ENCODE assay signal across 7 cellular contexts in genomic region chr12:66279127-66279712, GRCh38. TPM values are rescaled to one million over a fixed set of nuclear protein-coding genes. Genes with fewer than 3 reads are reported as not detected.
DNase-seq lines count a peak whose midpoint lies in the region; ATAC-seq and TF ChIP-seq lines count a peak whose summit lies in the region.

No MANE protein-coding gene starts in this region.

- H3K27me3 Mint-ChIP-seq in activated CD4-positive, alpha-beta T cell treated with anti-CD3 and anti-CD28 coated beads, Interleukin-2, amount 10 ng/mL, durations not matched to agents 7 days and 5 days: no peaks in the 10 kb centered on the region

- peaks cover 17% of the 10 kb centered on the region for H3K36me3 Mint-ChIP-seq in activated CD4-positive, alpha-beta T cell treated with anti-CD3 and anti-CD28 coated beads, Interleukin-2, amount 10 ng/mL, durations not matched to agents 7 days and 5 days (ENCODE audit: low read depth)

- TF ChIP-seq CTCF in upper lobe of right lung (IDR thresholded peaks at IDR 0.05): peak; percentile 52

- no peak overlapping the region for H3K4me3 Mint-ChIP-seq in activated CD4-positive, alpha-beta T cell treated with anti-CD3 and anti-CD28 coated beads, Interleukin-2, amount 10 ng/mL, durations not matched to agents 7 days and 5 days

- H3K4me3 ChIP-seq in upper lobe of right lung: no peak overlapping the region

- DNase-seq in ELF-1 (ENCODE audit: low read depth, low spot score) (peak; percentile 15), fibroblast of peridontal ligament (ENCODE audit: extremely low read depth) (peak; percentile 33), upper lobe of right lung (no peak)
- DNase-seq in activated CD4-positive, alpha-beta T cell treated with anti-CD3 and anti-CD28 coated beads, Interleukin-2, amount 10 ng/mL, durations not matched to agents 7 days and 5 days: peak; percentile 61

- peaks cover 15% of the 10 kb centered on the region for H3K9me3 Mint-ChIP-seq in activated CD4-positive, alpha-beta T cell treated with anti-CD3 and anti-CD28 coated beads, Interleukin-2, amount 10 ng/mL, durations not matched to agents 7 days and 5 days

- CTCF ChIA-PET in activated CD4-positive, alpha-beta T cell treated with anti-CD3 and anti-CD28 coated beads, Interleukin-2, amount 10 ng/mL, durations not matched to agents 7 days and 5 days (lab: Charles Lee): interaction anchor here (0.8 to 1.7 kb wide), 4 partner anchors 10 to 82 kb away, joined by 3 to 16 read pairs (median 6); no protein-coding TSS in a partner anchor

- intact Hi-C loops in upper lobe of right lung (cut with DNase I): no loop called here

- H3K27ac ChIP-seq in upper lobe of right lung: no peak overlapping the region

- peak; percentile 53 for ATAC-seq in upper lobe of right lung
- ATAC-seq in GM18870 (IDR thresholded peaks at IDR 0.05; ENCODE audit: unreplicated experiment): no peak
- ATAC-seq in GM21423 (IDR thresholded peaks at IDR 0.05; ENCODE audit: unreplicated experiment): no peak

- no peaks in the 10 kb centered on the region for H3K36me3 ChIP-seq in upper lobe of right lung

- no peaks in the 10 kb centered on the region for H3K27me3 ChIP-seq in upper lobe of right lung

- peaks cover 31% of the 10 kb centered on the region for H3K4me1 Mint-ChIP-seq in activated CD4-positive, alpha-beta T cell treated with anti-CD3 and anti-CD28 coated beads, Interleukin-2, amount 10 ng/mL, durations not matched to agents 7 days and 5 days

- H3K27ac Mint-ChIP-seq in activated CD4-positive, alpha-beta T cell treated with anti-CD3 and anti-CD28 coated beads, Interleukin-2, amount 10 ng/mL, durations not matched to agents 7 days and 5 days: no peak overlapping the region

- H3K4me1 ChIP-seq in upper lobe of right lung: no peaks in the 10 kb centered on the region

- TF ChIP-seq EP300 in Ishikawa (IDR thresholded peaks at IDR 0.05; ENCODE audit: borderline replicate concordance): no peak

- H3K9me3 ChIP-seq in upper lobe of right lung: no peaks in the 10 kb centered on the region

- peak; percentile 64 for TF ChIP-seq RAD21 in Ishikawa (IDR thresholded peaks at IDR 0.05; ENCODE audit: low read depth)

- POLR2A ChIA-PET in activated CD4-positive, alpha-beta T cell treated with anti-CD3 and anti-CD28 coated beads, Interleukin-2, amount 10 ng/mL, durations not matched to agents 7 days and 5 days (lab: Charles Lee): no interaction called here

TF ChIP-seq in Ishikawa, 13 proteins besides CTCF, POLR2A, EP300 and RAD21:
- no peak for TF ChIP-seq YY1 (IDR thresholded peaks at IDR 0.05; ENCODE audit: low read depth)
TF ChIP-seq in Ishikawa: peak in this region for 0.

RNA-seq across cellular contexts. Expression of gene HELB, which starts 23.1 kb away (rescaled TPM):
- 10 to 100 TPM; 42.3 to 43.3 TPM for total RNA-seq in activated CD4-positive, alpha-beta T cell treated with anti-CD3 and anti-CD28 coated beads, Interleukin-2, amount 10 ng/mL, durations not matched to agents 7 days and 5 days
- total RNA-seq in upper lobe of right lung: 6.9 TPM
